In genomic region chr1:105934806-105935205, GRCh38 we compare ENCODE assay signal across 22 cellular contexts.
"Had no signal": no experiment of that assay in that cellular context is flagged by ENCODE, and none has a peak within 500 bp of the region (broad histone marks: within the 10 kb centered on the region; RNA-seq: fewer than 3 reads in every experiment).

No MANE protein-coding gene starts in this region.

- H3K27me3 Mint-ChIP-seq: effector memory CD8-positive, alpha-beta T cell; naive thymus-derived CD8-positive, alpha-beta T cell; stimulated activated naive CD8-positive, alpha-beta T cell treated with anti-CD3 and anti-CD28 coated beads, Interleukin-15, amount 100 ng/mL, for 72 hours had no signal

- DNase-seq: cortex of kidney; effector memory CD8-positive, alpha-beta T cell; erythroblast; esophagus squamous epithelium; foreskin melanocyte; hypothalamus; left ventricle myocardium superior; lower lobe of right lung; naive thymus-derived CD8-positive, alpha-beta T cell; nephron progenitor cell; occipital lobe; ovary; stimulated activated CD4-positive, alpha-beta T cell treated with anti-CD3 and anti-CD28 coated beads, Interleukin-12 subunit alpha, Interleukin-12 subunit beta, amount 100 ng/mL, for 4 hours; stimulated activated CD4-positive, alpha-beta T cell treated with anti-CD3 and anti-CD28 coated beads, Interleukin-1b, Interleukin-23, amount 100 ng/mL, for 48 hours; stimulated activated CD4-positive, alpha-beta T cell treated with anti-CD3 and anti-CD28 coated beads, Interleukin-4, amount 100 ng/mL, for 1 hour; stimulated activated CD8-positive, alpha-beta memory T cell treated with anti-CD3 and anti-CD28 coated beads, Interleukin-4, amount 100 ng/mL, for 48 hours; stimulated activated naive CD4-positive, alpha-beta T cell; stimulated activated naive CD8-positive, alpha-beta T cell treated with anti-CD3 and anti-CD28 coated beads, Interleukin-15, amount 100 ng/mL, for 72 hours; transverse colon; upper lobe of right lung; uterus had no signal

- H3K27ac Mint-ChIP-seq: effector memory CD8-positive, alpha-beta T cell; naive thymus-derived CD8-positive, alpha-beta T cell; nephron progenitor cell; stimulated activated naive CD8-positive, alpha-beta T cell treated with anti-CD3 and anti-CD28 coated beads, Interleukin-15, amount 100 ng/mL, for 72 hours had no signal

- H3K4me3 Mint-ChIP-seq: effector memory CD8-positive, alpha-beta T cell; naive thymus-derived CD8-positive, alpha-beta T cell; nephron progenitor cell; stimulated activated naive CD8-positive, alpha-beta T cell treated with anti-CD3 and anti-CD28 coated beads, Interleukin-15, amount 100 ng/mL, for 72 hours had no signal

- H3K36me3 Mint-ChIP-seq: naive thymus-derived CD8-positive, alpha-beta T cell had no signal

- H3K4me1 Mint-ChIP-seq: naive thymus-derived CD8-positive, alpha-beta T cell; nephron progenitor cell; stimulated activated naive CD8-positive, alpha-beta T cell treated with anti-CD3 and anti-CD28 coated beads, Interleukin-15, amount 100 ng/mL, for 72 hours had no signal

- ATAC-seq: effector memory CD8-positive, alpha-beta T cell; left ventricle myocardium superior; lower lobe of right lung; naive thymus-derived CD8-positive, alpha-beta T cell; sciatic nerve; stimulated activated naive CD8-positive, alpha-beta T cell treated with anti-CD3 and anti-CD28 coated beads, Interleukin-15, amount 100 ng/mL, for 72 hours; upper lobe of right lung had no signal
